Comparison of ENCODE assay signal across 26 cellular contexts in genomic region chr22:46728470-46728869, GRCh38. TPM values are rescaled to one million over a fixed set of nuclear protein-coding genes. Genes with fewer than 3 reads are reported as not detected.
DNase-seq lines count a peak whose midpoint lies in the region; ATAC-seq and TF ChIP-seq lines count a peak whose summit lies in the region.
"Had no signal": no experiment of that assay in that cellular context is flagged by ENCODE, and none has a peak within 500 bp of the region (broad histone marks: within the 10 kb centered on the region; RNA-seq: fewer than 3 reads in every experiment).

No MANE protein-coding gene starts in this region.

- TF ChIP-seq POLR2A in erythroblast (IDR thresholded peaks at IDR 0.05; ENCODE audit: low read length), result no peak

- H3K4me2 ChIP-seq in SK-N-SH (no peak overlapping the region), trophoblast cell (ENCODE audit: low read length) (no peak overlapping the region)

- no peak overlapping the region for H4K91ac ChIP-seq in trophoblast cell (ENCODE audit: low read depth, low read length)

- H2BK5ac ChIP-seq in trophoblast cell (ENCODE audit: low read depth, low read length, poor library complexity), result no peak overlapping the region

- CTCF ChIA-PET in activated CD8-positive, alpha-beta T cell treated with anti-CD3 and anti-CD28 coated beads for 36 hours (lab: Charles Lee), result interaction anchor here (0.9 to 1.6 kb wide), 2 partner anchors 28 to 30 kb away, joined by 3 to 7 read pairs; no protein-coding TSS in a partner anchor
- CTCF ChIA-PET in activated CD8-positive, alpha-beta T cell treated with anti-CD3 and anti-CD28 coated beads, Interleukin-2, amount 10 ng/mL, durations not matched to agents 7 days and 5 days (lab: Charles Lee), result interaction anchor here (1.1 kb wide), 1 partner anchor 165 kb away, joined by 4 read pairs; no protein-coding TSS in a partner anchor
- CTCF ChIA-PET in SK-N-SH (lab: Yijun Ruan, JAX), result interaction anchor here (0.9 to 1.4 kb wide), 3 partner anchors 11 to 165 kb away, joined by 3 to 7 read pairs (median 3); no protein-coding TSS in a partner anchor

- H3K9ac ChIP-seq in SK-N-SH (no peak overlapping the region), trophoblast cell (ENCODE audit: low read length) (no peak overlapping the region)

- 80% methylated on average over 1 of the region's 11 CpGs for WGBS in SK-N-SH (ENCODE audit: low lambda C conversion rate)
- WGBS in trophoblast cell (ENCODE audit: extremely low coverage, insufficient coverage, insufficient read length), result no CpG with 5 or more reads among the region's 11 CpGs

- H4K12ac ChIP-seq in trophoblast cell (ENCODE audit: low read depth, low read length), result no peak overlapping the region

- peak overlapping the region in 1 of 2 experiments; percentile 90; a peak in 2 of 4 replicates for H3K27ac ChIP-seq in SK-N-SH (ENCODE audit: low read depth in 2 of 2, low read length in 1 of 2)
- peak overlapping the region; percentile 98 for H3K27ac ChIP-seq in left ventricle myocardium inferior (replicated peaks)
- H3K27ac ChIP-seq in trophoblast cell (ENCODE audit: low read depth, low read length), result no peak overlapping the region
- H3K27ac ChIP-seq: 22Rv1, SJSA1 had no signal

- no peak for TF ChIP-seq CTCF in activated CD8-positive, alpha-beta T cell treated with anti-CD3 and anti-CD28 coated beads for 36 hours (IDR thresholded peaks at IDR 0.05)
- TF ChIP-seq CTCF in SK-N-SH (IDR thresholded peaks at IDR 0.05), result no peak
- TF ChIP-seq CTCF in left ventricle myocardium inferior (IDR thresholded peaks at IDR 0.05; ENCODE audit: borderline replicate concordance), result no peak

- POLR2A ChIA-PET in activated CD8-positive, alpha-beta T cell treated with anti-CD3 and anti-CD28 coated beads for 36 hours (lab: Charles Lee), result interaction anchor here (1.0 kb wide), 1 partner anchor 10 kb away, joined by 6 read pairs; no protein-coding TSS in a partner anchor
- POLR2A ChIA-PET in activated CD8-positive, alpha-beta T cell treated with anti-CD3 and anti-CD28 coated beads, Interleukin-2, amount 10 ng/mL, durations not matched to agents 7 days and 5 days (lab: Charles Lee), result interaction anchor here (0.6 kb wide), 1 partner anchor 42 kb away, joined by 3 read pairs; no protein-coding TSS in a partner anchor
- POLR2A ChIA-PET in SK-N-SH (lab: Yijun Ruan, JAX), result interaction anchor here (0.8 to 1.5 kb wide), 2 partner anchors 34 to 165 kb away, joined by 5 to 7 read pairs; partner anchors contain the start of gene TBC1D22A

- peaks cover 55% of the 10 kb centered on the region for H3K4me1 Mint-ChIP-seq in activated CD8-positive, alpha-beta T cell treated with anti-CD3 and anti-CD28 coated beads for 36 hours (ENCODE audit: low read depth)
- peaks cover 16% of the 10 kb centered on the region for H3K4me1 Mint-ChIP-seq in activated CD8-positive, alpha-beta T cell treated with anti-CD3 and anti-CD28 coated beads, Interleukin-2, amount 10 ng/mL, durations not matched to agents 7 days and 5 days (ENCODE audit: low read depth)

- no peak overlapping the region for H3K4me3 Mint-ChIP-seq in activated CD8-positive, alpha-beta T cell treated with anti-CD3 and anti-CD28 coated beads for 36 hours
- H3K4me3 Mint-ChIP-seq in activated CD8-positive, alpha-beta T cell treated with anti-CD3 and anti-CD28 coated beads, Interleukin-2, amount 10 ng/mL, durations not matched to agents 7 days and 5 days, result no peak overlapping the region
- H3K4me3 Mint-ChIP-seq: activated CD8-positive, alpha-beta memory T cell treated with anti-CD3 and anti-CD28 coated beads, Interleukin-2, amount 10 ng/mL, durations not matched to agents 7 days and 5 days; B cell; naive B cell had no signal

- no peaks in the 10 kb centered on the region for H3K27me3 Mint-ChIP-seq in activated CD8-positive, alpha-beta T cell treated with anti-CD3 and anti-CD28 coated beads for 36 hours
- no peaks in the 10 kb centered on the region for H3K27me3 Mint-ChIP-seq in activated CD8-positive, alpha-beta T cell treated with anti-CD3 and anti-CD28 coated beads, Interleukin-2, amount 10 ng/mL, durations not matched to agents 7 days and 5 days (ENCODE audit: low read depth)
- H3K27me3 Mint-ChIP-seq: activated CD8-positive, alpha-beta memory T cell treated with anti-CD3 and anti-CD28 coated beads, Interleukin-2, amount 10 ng/mL, durations not matched to agents 7 days and 5 days; B cell; naive B cell had no signal

- H3K36me3 Mint-ChIP-seq in activated CD8-positive, alpha-beta T cell treated with anti-CD3 and anti-CD28 coated beads for 36 hours (ENCODE audit: low read depth), result peaks cover 18% of the 10 kb centered on the region
- H3K36me3 Mint-ChIP-seq in activated CD8-positive, alpha-beta T cell treated with anti-CD3 and anti-CD28 coated beads, Interleukin-2, amount 10 ng/mL, durations not matched to agents 7 days and 5 days (ENCODE audit: low read depth), result peaks cover 41% of the 10 kb centered on the region

- peaks cover 0 to 64% of the 10 kb centered on the region in 2 experiments; a peak in 1 of 4 replicates for H3K4me1 ChIP-seq in SK-N-SH (ENCODE audit: control insufficient read depth in 1 of 2, insufficient read depth in 2 of 2, low read depth in 1 of 2, low read length in 1 of 2)
- peaks cover 98% of the 10 kb centered on the region for H3K4me1 ChIP-seq in left ventricle myocardium inferior
- peaks cover 18 to 29% of the 10 kb centered on the region in 2 experiments for H3K4me1 ChIP-seq in trophoblast cell (ENCODE audit: control insufficient read depth in 1 of 2, insufficient read depth in 2 of 2, low read length in 2 of 2)

- H2BK12ac ChIP-seq in trophoblast cell (ENCODE audit: low read length), result no peak overlapping the region

- peaks cover 91% of the 10 kb centered on the region for H4K20me1 ChIP-seq in SK-N-SH (ENCODE audit: insufficient read depth)

- no peak overlapping the region for H2AK5ac ChIP-seq in trophoblast cell (ENCODE audit: low read length)

- no peak overlapping the region for H2BK120ac ChIP-seq in trophoblast cell (ENCODE audit: insufficient read depth, low read length, poor library complexity)

- TF ChIP-seq EP300 in SK-N-SH (IDR thresholded peaks at IDR 0.05; ENCODE audit: borderline replicate concordance in 1 of 2, low read depth in 1 of 2, low read length in 1 of 2), result peak in 1 of 2 experiments; percentile 84; a peak in 2 of 4 replicates

- H3K79me2 ChIP-seq in SK-N-SH (ENCODE audit: insufficient read depth) (peaks cover 100% of the 10 kb centered on the region), trophoblast cell (ENCODE audit: control insufficient read depth, insufficient read depth, low read length, poor library complexity) (no peaks in the 10 kb centered on the region)

- H3K18ac ChIP-seq in trophoblast cell (ENCODE audit: low read length), result peak overlapping the region; percentile 32

- ATAC-seq in activated CD8-positive, alpha-beta T cell treated with anti-CD3 and anti-CD28 coated beads for 36 hours, result no peak
- ATAC-seq in activated CD8-positive, alpha-beta T cell treated with anti-CD3 and anti-CD28 coated beads, Interleukin-2, amount 10 ng/mL, durations not matched to agents 7 days and 5 days, result no peak
- ATAC-seq: activated CD8-positive, alpha-beta memory T cell treated with anti-CD3 and anti-CD28 coated beads, Interleukin-2, amount 10 ng/mL, durations not matched to agents 7 days and 5 days had no signal

- H3K9me2 ChIP-seq in SK-N-SH, result no peaks in the 10 kb centered on the region

- H3K9me3 ChIP-seq in SK-N-SH, result no peaks in the 10 kb centered on the region
- H3K9me3 ChIP-seq in left ventricle myocardium inferior (replicated peaks), result no peaks in the 10 kb centered on the region
- no peaks in the 10 kb centered on the region for H3K9me3 ChIP-seq in trophoblast cell (ENCODE audit: insufficient read depth, low read depth, low read length)
- H3K9me3 ChIP-seq: SJSA1 had no signal

- DNase-seq in activated CD8-positive, alpha-beta T cell treated with anti-CD3 and anti-CD28 coated beads for 36 hours, result no peak
- no peak for DNase-seq in activated CD8-positive, alpha-beta T cell treated with anti-CD3 and anti-CD28 coated beads, Interleukin-2, amount 10 ng/mL, durations not matched to agents 7 days and 5 days
- DNase-seq in SK-N-SH (peak; percentile 87), left ventricle myocardium inferior (no peak), trophoblast cell (no peak), iPS-NIHi7 (ENCODE audit: extremely low spot score) (no peak), erythroblast (lab: John Stamatoyannopoulos, UW) (no peak), NCI-H146 (lab: John Stamatoyannopoulos, UW) (no peak)
- DNase-seq: activated CD4-positive, CD25-positive, alpha-beta regulatory T cell treated with anti-CD3 and anti-CD28 coated beads, Interleukin-2, amount 50 U/mL, for 72 hours; activated CD8-positive, alpha-beta memory T cell treated with anti-CD3 and anti-CD28 coated beads, Interleukin-2, amount 10 ng/mL, durations not matched to agents 7 days and 5 days; activated gamma-delta T cell treated with Interleukin-2 at 50 U/mL for 16 hours; cortex of kidney; DMS153; foreskin fibroblast; Karpas-422; mammary epithelial cell; naive B cell; NCI-H1048; NCI-H526 treated with DMSO at 0.1 percent for 48 hours; OCI-M1; stimulated activated CD4-positive, alpha-beta T cell treated with anti-CD3 and anti-CD28 coated beads, Interleukin-4, amount 100 ng/mL, for 24 hours; T-helper 9 cell had no signal

- H3K4me3 ChIP-seq in SK-N-SH (ENCODE audit: low read depth in 2 of 2, low read length in 1 of 2) (no peak overlapping the region), left ventricle myocardium inferior (no peak overlapping the region), trophoblast cell (ENCODE audit: low read depth, low read length) (no peak overlapping the region)
- H3K4me3 ChIP-seq: SJSA1, skin epidermis had no signal

- H3K23ac ChIP-seq in trophoblast cell (ENCODE audit: low read length), result no peak overlapping the region

- H3K4ac ChIP-seq in trophoblast cell (ENCODE audit: low read depth, low read length), result no peak overlapping the region

- H4K8ac ChIP-seq in trophoblast cell (ENCODE audit: low read depth, low read length), result no peak overlapping the region

- no peak overlapping the region for H3K14ac ChIP-seq in trophoblast cell (ENCODE audit: low read length)

- H3F3A ChIP-seq in SK-N-SH (replicated peaks; ENCODE audit: insufficient read depth), result no peaks in the 10 kb centered on the region

- H3K36me3 ChIP-seq in SK-N-SH (replicated peaks in 1 of 2; ENCODE audit: control insufficient read depth in 1 of 2, insufficient read depth in 2 of 2, low read length in 1 of 2), result peaks cover 0 to 6% of the 10 kb centered on the region in 2 experiments
- H3K36me3 ChIP-seq in left ventricle myocardium inferior, result peaks cover 12% of the 10 kb centered on the region
- peaks cover 10 to 14% of the 10 kb centered on the region in 2 experiments for H3K36me3 ChIP-seq in trophoblast cell (ENCODE audit: control insufficient read depth in 1 of 2, insufficient read depth in 2 of 2, low read length in 2 of 2)

- peak overlapping the region; percentile 11 for H3K27ac Mint-ChIP-seq in activated CD8-positive, alpha-beta T cell treated with anti-CD3 and anti-CD28 coated beads for 36 hours
- H3K27ac Mint-ChIP-seq in activated CD8-positive, alpha-beta T cell treated with anti-CD3 and anti-CD28 coated beads, Interleukin-2, amount 10 ng/mL, durations not matched to agents 7 days and 5 days, result no peak overlapping the region
- H3K27ac Mint-ChIP-seq: activated CD8-positive, alpha-beta memory T cell treated with anti-CD3 and anti-CD28 coated beads, Interleukin-2, amount 10 ng/mL, durations not matched to agents 7 days and 5 days; B cell; naive B cell had no signal

- intact Hi-C loops in activated CD8-positive, alpha-beta T cell treated with anti-CD3 and anti-CD28 coated beads for 36 hours (cut with micrococcal nuclease), result no loop called here
- intact Hi-C loops in left ventricle myocardium inferior (cut with micrococcal nuclease), result no loop called here

- peak; percentile 29; the same call in 1 of the 2 replicates for TF ChIP-seq RAD21 in SK-N-SH (IDR thresholded peaks at IDR 0.05; ENCODE audit: low read length)

- H3K27me3 ChIP-seq in SK-N-SH (ENCODE audit: insufficient read depth), result no peaks in the 10 kb centered on the region
- no peaks in the 10 kb centered on the region for H3K27me3 ChIP-seq in left ventricle myocardium inferior (ENCODE audit: low read depth)
- no peaks in the 10 kb centered on the region for H3K27me3 ChIP-seq in trophoblast cell (ENCODE audit: insufficient read depth, low read length)
- H3K27me3 ChIP-seq: SJSA1 had no signal

- no peaks in the 10 kb centered on the region for H3K9me3 Mint-ChIP-seq in activated CD8-positive, alpha-beta T cell treated with anti-CD3 and anti-CD28 coated beads for 36 hours
- H3K9me3 Mint-ChIP-seq in activated CD8-positive, alpha-beta T cell treated with anti-CD3 and anti-CD28 coated beads, Interleukin-2, amount 10 ng/mL, durations not matched to agents 7 days and 5 days (ENCODE audit: insufficient read depth), result no peaks in the 10 kb centered on the region
- H3K9me3 Mint-ChIP-seq: naive B cell had no signal

- H2AFZ ChIP-seq in SK-N-SH (ENCODE audit: low read depth) (no peak overlapping the region), trophoblast cell (ENCODE audit: insufficient read depth, low read length, poor library complexity) (no peak overlapping the region)

- H3K79me1 ChIP-seq in trophoblast cell (ENCODE audit: low read length), result no peaks in the 10 kb centered on the region

RNA-seq across cellular contexts. Expression of gene CERK, which starts 9.6 kb away (rescaled TPM):
- 10 to 100 TPM; 38.4 to 41.8 TPM for total RNA-seq in activated CD8-positive, alpha-beta T cell treated with anti-CD3 and anti-CD28 coated beads for 36 hours
- 10 to 100 TPM; 61.1 to 65.6 TPM for total RNA-seq in activated CD8-positive, alpha-beta T cell treated with anti-CD3 and anti-CD28 coated beads, Interleukin-2, amount 10 ng/mL, durations not matched to agents 7 days and 5 days
- polyA plus RNA-seq in SK-N-SH (2012; rRNA removed), result 32.6 and 33.4 TPM in 2 replicates
- 27.7 and 36.1 TPM in 2 replicates for polyA plus RNA-seq in SK-N-SH (2012; cell fraction: cytosol; rRNA removed)
- polyA plus RNA-seq in SK-N-SH (2012; cell fraction: nucleus; rRNA removed), result 23.4 and 24.7 TPM in 2 replicates
- total RNA-seq in left ventricle myocardium inferior, result 76.9 TPM
- polyA plus RNA-seq in trophoblast cell (2013), result 19.8 and 21.2 TPM in 2 replicates

RNA-seq across cellular contexts. Expression of gene TBC1D22A, which starts 34.0 kb away (rescaled TPM):
- total RNA-seq in activated CD8-positive, alpha-beta T cell treated with anti-CD3 and anti-CD28 coated beads for 36 hours, result 10 to 100 TPM; 41.0 to 42.8 TPM
- total RNA-seq in activated CD8-positive, alpha-beta T cell treated with anti-CD3 and anti-CD28 coated beads, Interleukin-2, amount 10 ng/mL, durations not matched to agents 7 days and 5 days, result 10 to 100 TPM; 34.1 to 38.7 TPM
- 14.5 and 16.5 TPM in 2 replicates for polyA plus RNA-seq in SK-N-SH (2012; rRNA removed)
- 12.8 and 14.4 TPM in 2 replicates for polyA plus RNA-seq in SK-N-SH (2012; cell fraction: cytosol; rRNA removed)
- 16.3 and 19.4 TPM in 2 replicates for polyA plus RNA-seq in SK-N-SH (2012; cell fraction: nucleus; rRNA removed)
- 16.2 TPM for total RNA-seq in left ventricle myocardium inferior
- 14.7 and 15.8 TPM in 2 replicates for polyA plus RNA-seq in trophoblast cell (2013)
